27 cellular contexts compared by ENCODE assay signal in the genomic region with DNA sequence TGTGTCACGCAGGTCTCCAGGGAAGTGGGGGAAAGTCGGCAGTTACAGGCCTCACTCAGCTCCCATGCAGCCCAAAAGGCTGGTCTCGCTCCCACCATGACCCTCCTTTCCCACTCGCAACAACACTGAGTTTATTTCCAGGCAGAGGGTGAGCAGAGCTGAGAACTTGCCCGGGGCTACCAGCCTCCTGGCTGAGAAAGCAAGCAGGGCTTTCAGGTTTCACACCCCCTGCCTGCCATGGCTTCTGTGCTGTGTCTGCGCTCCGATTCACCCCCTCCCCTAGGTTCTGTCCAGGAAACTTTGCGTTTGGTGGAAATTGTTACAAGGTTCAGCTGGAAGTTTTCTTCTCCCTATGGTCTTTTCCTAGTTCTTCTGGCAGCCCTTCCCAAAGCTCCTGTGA. TPM values are rescaled to one million over a fixed set of nuclear protein-coding genes. Genes with fewer than 3 reads are reported as not detected.
"Had no signal": no experiment of that assay in that cellular context is flagged by ENCODE, and none has a peak within 500 bp of the region (broad histone marks: within the 10 kb centered on the region; RNA-seq: fewer than 3 reads in every experiment).

No MANE protein-coding gene starts in this region.

- H3K36me3 ChIP-seq: heart left ventricle, sigmoid colon, tibial nerve had no signal

- H3K36me3 Mint-ChIP-seq: mesothelial cell of epicardium; natural killer cell treated with Interleukin-12 subunit alpha and Interleukin-12 subunit beta and Interleukin-15 and Interleukin-18, amount 100 ng/mL, for 72 hours; stimulated activated naive B cell treated with anti-CD40 and anti-IgM and Interleukin-4, amounts not matched to agents 10 μg/mL and 1 μg/mL and 100 μg/mL, for 72 hours had no signal

- H3K4me1 Mint-ChIP-seq: mesothelial cell of epicardium; stimulated activated naive B cell treated with anti-CD40 and anti-IgM and Interleukin-4, amounts not matched to agents 10 μg/mL and 1 μg/mL and 100 μg/mL, for 72 hours; stimulated activated naive CD8-positive, alpha-beta T cell treated with anti-CD3 and anti-CD28 coated beads, Interleukin-15, amount 100 ng/mL, for 72 hours had no signal

- H3K9me3 Mint-ChIP-seq: dendritic cell treated with granulocyte-macrophage colony-stimulating factor and Interleukin-4, amounts not matched to agents 40 ng/mL and 50 ng/mL, for 4 days; mesothelial cell of epicardium; natural killer cell treated with Interleukin-12 subunit alpha and Interleukin-12 subunit beta and Interleukin-15 and Interleukin-18, amount 100 ng/mL, for 72 hours; stimulated activated naive B cell treated with anti-CD40 and anti-IgM and Interleukin-4, amounts not matched to agents 10 μg/mL and 1 μg/mL and 100 μg/mL, for 72 hours; stimulated activated naive CD8-positive, alpha-beta T cell treated with anti-CD3 and anti-CD28 coated beads, Interleukin-15, amount 100 ng/mL, for 72 hours had no signal

- H3K4me3 ChIP-seq: heart left ventricle, psoas muscle, sigmoid colon, skin epidermis, testis, tibial nerve had no signal

- H3K27me3 ChIP-seq: heart left ventricle, sigmoid colon, testis, tibial nerve had no signal

- H3K4me1 ChIP-seq: heart left ventricle, psoas muscle, sigmoid colon, testis, tibial nerve had no signal

- DNase-seq: cerebellar nuclear complex; heart left ventricle; hippocampal formation; psoas muscle; retina; sigmoid colon; stimulated activated CD4-positive, alpha-beta T cell treated with anti-CD3 and anti-CD28 coated beads, Interleukin-2, amount 100 ng/mL, for 24 hours; stimulated activated CD4-positive, alpha-beta T cell treated with anti-CD3 and anti-CD28 coated beads, Interleukin-4, amount 100 ng/mL, for 4 hours; stimulated activated naive B cell treated with anti-CD40 and anti-IgM and Interleukin-4, amounts not matched to agents 10 μg/mL and 1 μg/mL and 100 μg/mL, for 72 hours; stimulated activated naive CD8-positive, alpha-beta T cell treated with anti-CD3 and anti-CD28 coated beads, Interleukin-15, amount 100 ng/mL, for 72 hours; testis had no signal

- H3K9me3 ChIP-seq: psoas muscle, sigmoid colon, testis, tibial nerve had no signal

- H3K4me3 Mint-ChIP-seq: dendritic cell treated with granulocyte-macrophage colony-stimulating factor and Interleukin-4, amounts not matched to agents 40 ng/mL and 50 ng/mL, for 4 days; mesothelial cell of epicardium; natural killer cell treated with Interleukin-12 subunit alpha and Interleukin-12 subunit beta and Interleukin-15 and Interleukin-18, amount 100 ng/mL, for 72 hours; stimulated activated naive B cell treated with anti-CD40 and anti-IgM and Interleukin-4, amounts not matched to agents 10 μg/mL and 1 μg/mL and 100 μg/mL, for 72 hours; stimulated activated naive CD8-positive, alpha-beta T cell treated with anti-CD3 and anti-CD28 coated beads, Interleukin-15, amount 100 ng/mL, for 72 hours had no signal

- ATAC-seq: heart left ventricle; left lobe of liver; natural killer cell treated with Interleukin-12 subunit alpha and Interleukin-12 subunit beta and Interleukin-15 and Interleukin-18, amount 100 ng/mL, for 72 hours; psoas muscle; stimulated activated naive B cell treated with anti-CD40 and anti-IgM and Interleukin-4, amounts not matched to agents 10 μg/mL and 1 μg/mL and 100 μg/mL, for 72 hours; stimulated activated naive CD8-positive, alpha-beta T cell treated with anti-CD3 and anti-CD28 coated beads, Interleukin-15, amount 100 ng/mL, for 72 hours had no signal

- H3K27ac ChIP-seq: heart left ventricle, psoas muscle, sigmoid colon, skin epidermis, testis, tibial nerve had no signal

- H3K27ac Mint-ChIP-seq: dendritic cell treated with granulocyte-macrophage colony-stimulating factor and Interleukin-4, amounts not matched to agents 40 ng/mL and 50 ng/mL, for 4 days; mesothelial cell of epicardium; natural killer cell treated with Interleukin-12 subunit alpha and Interleukin-12 subunit beta and Interleukin-15 and Interleukin-18, amount 100 ng/mL, for 72 hours; stimulated activated naive B cell treated with anti-CD40 and anti-IgM and Interleukin-4, amounts not matched to agents 10 μg/mL and 1 μg/mL and 100 μg/mL, for 72 hours; stimulated activated naive CD8-positive, alpha-beta T cell treated with anti-CD3 and anti-CD28 coated beads, Interleukin-15, amount 100 ng/mL, for 72 hours had no signal

- FAIRE-seq: colon, frontal cortex, islet of Langerhans had no signal

RNA-seq across cellular contexts. Expression of gene OR10G2, which starts 17.1 kb away (rescaled TPM):
- total RNA-seq: fibroblast of lung; frontal cortex; glomerular endothelial cell; heart left ventricle; left lobe of liver; lower leg skin; mesothelial cell of epicardium; natural killer cell treated with Interleukin-12 subunit alpha and Interleukin-12 subunit beta and Interleukin-15 and Interleukin-18, amount 100 ng/mL, for 72 hours; osteoblast; psoas muscle; sigmoid colon; subcutaneous adipose tissue; tibial nerve; ureter had no signal
- polyA plus RNA-seq: esophagus, fibroblast of lung, heart left ventricle, psoas muscle, sigmoid colon had no signal

RNA-seq across cellular contexts. Expression of gene OR4E2, which starts 36.0 kb away (rescaled TPM):
- total RNA-seq: fibroblast of lung; frontal cortex; glomerular endothelial cell; heart left ventricle; left lobe of liver; lower leg skin; mesothelial cell of epicardium; natural killer cell treated with Interleukin-12 subunit alpha and Interleukin-12 subunit beta and Interleukin-15 and Interleukin-18, amount 100 ng/mL, for 72 hours; osteoblast; psoas muscle; sigmoid colon; subcutaneous adipose tissue; tibial nerve; ureter had no signal
- polyA plus RNA-seq: esophagus, fibroblast of lung, heart left ventricle, psoas muscle, sigmoid colon had no signal

RNA-seq across cellular contexts. Expression of gene OR10G3, which starts 37.7 kb away (rescaled TPM):
- total RNA-seq: fibroblast of lung; frontal cortex; glomerular endothelial cell; left lobe of liver; lower leg skin; mesothelial cell of epicardium; natural killer cell treated with Interleukin-12 subunit alpha and Interleukin-12 subunit beta and Interleukin-15 and Interleukin-18, amount 100 ng/mL, for 72 hours; osteoblast; psoas muscle; sigmoid colon; subcutaneous adipose tissue; testis; ureter had no signal
- polyA plus RNA-seq: esophagus, fibroblast of lung, heart left ventricle, psoas muscle, sigmoid colon had no signal

RNA-seq across cellular contexts. Expression of gene OR4E1, which starts 56.0 kb away (rescaled TPM):
- total RNA-seq: fibroblast of lung; frontal cortex; glomerular endothelial cell; heart left ventricle; left lobe of liver; lower leg skin; mesothelial cell of epicardium; natural killer cell treated with Interleukin-12 subunit alpha and Interleukin-12 subunit beta and Interleukin-15 and Interleukin-18, amount 100 ng/mL, for 72 hours; osteoblast; psoas muscle; sigmoid colon; subcutaneous adipose tissue; tibial nerve; ureter had no signal
- polyA plus RNA-seq: esophagus, fibroblast of lung, heart left ventricle, psoas muscle, sigmoid colon had no signal
